In the genomic region with DNA sequence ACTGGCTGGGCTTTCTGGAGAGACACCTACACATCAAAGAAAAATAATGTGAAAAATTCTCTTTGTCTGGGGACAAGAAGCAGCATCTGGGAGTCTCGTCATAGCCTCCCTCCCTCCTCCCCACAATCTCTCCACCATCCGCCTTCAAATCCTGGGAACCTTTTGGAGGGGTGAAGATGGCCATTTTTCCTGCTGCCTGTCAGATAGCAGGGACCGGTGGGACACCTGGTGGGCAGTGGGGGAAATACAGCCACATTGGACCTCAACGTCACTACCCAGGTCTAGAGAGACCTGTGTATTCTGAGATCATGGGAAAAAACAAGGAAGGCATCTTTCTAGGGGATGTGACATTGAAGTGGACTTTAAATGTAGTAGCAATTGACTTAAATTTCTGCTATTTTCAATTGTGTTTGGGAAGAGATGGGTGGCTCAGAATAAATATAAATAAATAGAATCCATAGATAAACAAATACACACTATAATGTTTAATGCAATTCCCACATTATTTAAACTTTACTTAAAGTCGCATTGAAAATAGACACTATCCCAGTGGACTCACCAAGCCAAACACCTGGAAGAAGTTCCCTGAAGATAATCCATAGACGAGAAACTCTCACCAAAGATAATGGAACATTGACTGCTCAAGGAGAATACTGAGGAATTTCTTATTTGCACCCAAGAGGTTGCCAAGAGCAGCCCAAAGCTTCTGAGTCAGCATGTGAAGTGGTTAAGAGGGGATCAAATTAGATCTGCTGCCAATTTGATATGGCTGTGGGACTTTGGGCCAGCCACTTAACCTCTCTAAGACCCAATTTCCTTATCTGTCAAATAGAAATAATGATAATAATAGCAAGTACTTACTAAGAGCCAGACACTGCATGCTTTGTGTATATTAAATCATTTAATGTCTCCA, we compare ENCODE assay signal across 8 cellular contexts.
DNase-seq lines count a peak whose midpoint lies in the region; ATAC-seq and TF ChIP-seq lines count a peak whose summit lies in the region.
"Had no signal": no experiment of that assay in that cellular context is flagged by ENCODE, and none has a peak within 500 bp of the region (broad histone marks: within the 10 kb centered on the region; RNA-seq: fewer than 3 reads in every experiment).

No MANE protein-coding gene starts in this region.

- H3K9me3 ChIP-seq in Peyer's patch (no peaks in the 10 kb centered on the region), body of pancreas (no peaks in the 10 kb centered on the region)

- ATAC-seq in GM21717 (IDR thresholded peaks at IDR 0.05; ENCODE audit: unreplicated experiment) (peak; percentile 82), body of pancreas (peak; percentile 53)
- ATAC-seq: effector memory CD8-positive, alpha-beta T cell had no signal

- TF ChIP-seq CTCF in Peyer's patch (IDR thresholded peaks at IDR 0.05), result peak in 5 of 6 experiments; percentile 7 to 47 (median 41)
- peak; percentile 16 to 68 (median 51) for TF ChIP-seq CTCF in body of pancreas (IDR thresholded peaks at IDR 0.05)

- H3K4me3 ChIP-seq in Peyer's patch (no peak overlapping the region), body of pancreas (no peak overlapping the region)

- peak; percentile 90 for DNase-seq in GM03348 (ENCODE audit: low spot score)
- peak; percentile 48 for DNase-seq in HuH-7.5 (ENCODE audit: low spot score)
- peak in 2 of 3 donors; percentile 58 to 60 for DNase-seq in Peyer's patch
- peak; percentile 54 to 77 (median 64) for DNase-seq in body of pancreas
- DNase-seq in iris pigment epithelial cell (ENCODE audit: low read depth), result peak; percentile 80
- peak; percentile 41 to 47 for DNase-seq in stimulated activated CD4-positive, alpha-beta T cell treated with anti-CD3 and anti-CD28 coated beads, Interleukin-2, amount 100 ng/mL, for 48 hours

- H3K36me3 ChIP-seq in Peyer's patch, result no peaks in the 10 kb centered on the region
- H3K36me3 ChIP-seq in body of pancreas (replicated peaks in 1 of 2; ENCODE audit: insufficient read depth in 1 of 2, low read depth in 2 of 2), result no peaks in the 10 kb centered on the region

- TF ChIP-seq POLR2A in Peyer's patch (IDR thresholded peaks at IDR 0.05) (no peak), body of pancreas (IDR thresholded peaks at IDR 0.05) (no peak)

- intact Hi-C loops in body of pancreas (cut with DNase I), result no loop called here

- no peaks in the 10 kb centered on the region for H3K4me1 ChIP-seq in Peyer's patch
- H3K4me1 ChIP-seq in body of pancreas, result no peaks in the 10 kb centered on the region

- WGBS in body of pancreas, 2 donors, result 23 to 24% methylated on average over 6 of the region's 6 CpGs

- H3K27me3 ChIP-seq in Peyer's patch (no peaks in the 10 kb centered on the region), body of pancreas (no peaks in the 10 kb centered on the region)

- H3K27ac ChIP-seq in Peyer's patch (no peak overlapping the region), body of pancreas (no peak overlapping the region)
